Comparison of ENCODE assay signal across 8 cellular contexts in genomic region chr12:98456583-98457573, GRCh38. TPM values are rescaled to one million over a fixed set of nuclear protein-coding genes. Genes with fewer than 3 reads are reported as not detected.
DNase-seq lines count a peak whose midpoint lies in the region; ATAC-seq and TF ChIP-seq lines count a peak whose summit lies in the region.

No MANE protein-coding gene starts in this region.

- H3K4me1 ChIP-seq in gastroesophageal sphincter = peaks cover 0 to 10% (median 0%) of the 10 kb centered on the region in 3 donors

- H3K4me3 ChIP-seq in GM08714 (ENCODE audit: low read length) (peak overlapping the region; percentile 24; the same call in 1 of the 2 replicates), gastroesophageal sphincter (peak overlapping the region; percentile 33 to 56)

- ATAC-seq in HG03460 (IDR thresholded peaks at IDR 0.05; ENCODE audit: unreplicated experiment) (peak; percentile 72), gastroesophageal sphincter (peak; percentile 87), omental fat pad (ENCODE audit: low FRiP score) (peak; percentile 76), GM18873 (IDR thresholded peaks at IDR 0.05; ENCODE audit: low FRiP score, unreplicated experiment) (no peak), GM21723 (IDR thresholded peaks at IDR 0.05; ENCODE audit: unreplicated experiment) (no peak)

- peak; percentile 30 to 62 for DNase-seq in activated T-cell treated with anti-CD3 and anti-CD28 coated beads, Interleukin-2, amount 50 U/mL, for 48 hours
- DNase-seq in omental fat pad (ENCODE audit: low spot score) (no peak), pons (ENCODE audit: low spot score) (no peak)

- TF ChIP-seq CTCF in gastroesophageal sphincter (IDR thresholded peaks at IDR 0.05) (peak in 1 of 4 experiments; percentile 13), omental fat pad (IDR thresholded peaks at IDR 0.05) (no peak)

- no peaks in the 10 kb centered on the region for H3K27me3 ChIP-seq in gastroesophageal sphincter

- no peaks in the 10 kb centered on the region for H3K36me3 ChIP-seq in gastroesophageal sphincter

- 65 to 86% methylated on average over 4 to 9 of the region's 49 CpGs for WGBS in gastroesophageal sphincter (ENCODE audit: low coverage in 1 of 2), 2 donors

- TF ChIP-seq POLR2A in gastroesophageal sphincter (IDR thresholded peaks at IDR 0.05) = no peak

- H3K27ac ChIP-seq in gastroesophageal sphincter = peak overlapping the region in 3 of 4 donors; percentile 5 to 77 (median 73)

- TF ChIP-seq EP300 in gastroesophageal sphincter (IDR thresholded peaks at IDR 0.05) = no peak

- H3K9me3 ChIP-seq in gastroesophageal sphincter = no peaks in the 10 kb centered on the region

RNA-seq across cellular contexts. Expression of gene TMPO, which starts 58.5 kb away (rescaled TPM):
- total RNA-seq in gastroesophageal sphincter (10 to 100 TPM; 42.3 to 56.7 (median 53.7) TPM), omental fat pad (10 to 100 TPM; 30.4 to 95.2 (median 33.5) TPM)

Comparison
In these comparisons a context has a peak if more than half of its experiments do, and no peak if none do; other contexts are left out.
1. ATAC-seq: peak in HG03460 (single experiment), gastroesophageal sphincter (single experiment) and omental fat pad (single experiment); none in GM18873 (single experiment) and GM21723 (single experiment).
2. DNase-seq: peak in activated T-cell treated with anti-CD3 and anti-CD28 coated beads, Interleukin-2, amount 50 U/mL, for 48 hours (2 of 2); none in omental fat pad (single experiment) and pons (single experiment).